In genomic region chr22:21014202-21015050, GRCh38 we compare ENCODE assay signal across 8 cellular contexts. TPM values are rescaled to one million over a fixed set of nuclear protein-coding genes. Genes with fewer than 3 reads are reported as not detected.
DNase-seq lines count a peak whose midpoint lies in the region; ATAC-seq, FAIRE-seq and TF ChIP-seq lines count a peak whose summit lies in the region.

No MANE protein-coding gene starts in this region.

- DNase-seq in A549 (ENCODE audit: low read depth in 1 of 2, low spot score in 1 of 2) (peak; percentile 70 to 74), NCI-H460 (ENCODE audit: extremely low read depth, low read depth) (peak; percentile 76), coronary artery (ENCODE audit: low spot score) (peak; percentile 91), left lobe of liver (ENCODE audit: low spot score) (peak; percentile 72)
- DNase-seq in activated CD4-positive, alpha-beta T cell treated with anti-CD3 and anti-CD28 coated beads, Interleukin-2, amount 10 ng/mL, durations not matched to agents 7 days and 5 days, result peak; percentile 82
- peak; percentile 86 for DNase-seq in stimulated activated CD4-positive, alpha-beta T cell treated with anti-CD3 and anti-CD28 coated beads, Interleukin-1b, Interleukin-23, amount 100 ng/mL, for 48 hours

- peaks cover 4% of the 10 kb centered on the region for H3K27me3 Mint-ChIP-seq in activated CD4-positive, alpha-beta T cell treated with anti-CD3 and anti-CD28 coated beads, Interleukin-2, amount 10 ng/mL, durations not matched to agents 7 days and 5 days

- TF ChIP-seq RAD21 in A549 (conservative IDR thresholded peaks at IDR 0.05 in 1 of 2, IDR thresholded peaks at IDR 0.05 in 1 of 2), result no peak

- peaks cover 18% of the 10 kb centered on the region for H3K4me1 ChIP-seq in A549

- POLR2A ChIA-PET in A549 (lab: Yijun Ruan, JAX), result interaction anchor here (0.6 to 2.6 kb wide), 2 partner anchors 8 to 12 kb away, joined by 3 to 8 read pairs; partner anchors contain the start of gene THAP7
- POLR2A ChIA-PET in activated CD4-positive, alpha-beta T cell treated with anti-CD3 and anti-CD28 coated beads, Interleukin-2, amount 10 ng/mL, durations not matched to agents 7 days and 5 days (lab: Charles Lee), result no interaction called here

- CTCF ChIA-PET in A549 (lab: Yijun Ruan, JAX), result interaction anchor here (0.9 to 1.4 kb wide), 3 partner anchors 70 to 90 kb away, joined by 3 to 4 read pairs (median 3); no protein-coding TSS in a partner anchor
- CTCF ChIA-PET in activated CD4-positive, alpha-beta T cell treated with anti-CD3 and anti-CD28 coated beads, Interleukin-2, amount 10 ng/mL, durations not matched to agents 7 days and 5 days (lab: Charles Lee), result interaction anchor here (1.2 kb wide), 1 partner anchor 13 kb away, joined by 3 read pairs; no protein-coding TSS in a partner anchor

- H3K27ac Mint-ChIP-seq in activated CD4-positive, alpha-beta T cell treated with anti-CD3 and anti-CD28 coated beads, Interleukin-2, amount 10 ng/mL, durations not matched to agents 7 days and 5 days, result peak overlapping the region; percentile 78

- ATAC-seq in A549, result peak; percentile 77 to 92
- peak; percentile 55 for ATAC-seq in GM18873 (IDR thresholded peaks at IDR 0.05; ENCODE audit: low FRiP score, unreplicated experiment)
- peak; percentile 88 for ATAC-seq in HG03354 (IDR thresholded peaks at IDR 0.05; ENCODE audit: poor library complexity, severe bottlenecking, unreplicated experiment)
- ATAC-seq in left lobe of liver, result peak; percentile 79

- no peak for TF ChIP-seq CTCF in A549 (IDR thresholded peaks at IDR 0.05)
- no peak for TF ChIP-seq CTCF in coronary artery (IDR thresholded peaks at IDR 0.05)

- H3K27ac ChIP-seq in A549, result peak overlapping the region; percentile 68 to 80
- peak overlapping the region; percentile 56 to 66 for H3K27ac ChIP-seq in coronary artery

- H3K9me3 Mint-ChIP-seq in activated CD4-positive, alpha-beta T cell treated with anti-CD3 and anti-CD28 coated beads, Interleukin-2, amount 10 ng/mL, durations not matched to agents 7 days and 5 days, result no peaks in the 10 kb centered on the region

- peaks cover 16% of the 10 kb centered on the region for H3K4me1 Mint-ChIP-seq in activated CD4-positive, alpha-beta T cell treated with anti-CD3 and anti-CD28 coated beads, Interleukin-2, amount 10 ng/mL, durations not matched to agents 7 days and 5 days

- peak overlapping the region; percentile 61 for H3K4me3 Mint-ChIP-seq in activated CD4-positive, alpha-beta T cell treated with anti-CD3 and anti-CD28 coated beads, Interleukin-2, amount 10 ng/mL, durations not matched to agents 7 days and 5 days

- TF ChIP-seq POLR2A in A549 (IDR thresholded peaks at IDR 0.05; ENCODE audit: low read length), result no peak; the same call in 1 of the 2 replicates

- no peaks in the 10 kb centered on the region for H3K9me3 ChIP-seq in A549

- H3K4me2 ChIP-seq in A549, result peak overlapping the region; percentile 98

- 7% methylated on average over 16 of the region's 44 CpGs for WGBS in A549 (ENCODE audit: missing lambda C conversion rate)

- peak overlapping the region; percentile 44 for H3K4me3 ChIP-seq in A549
- peak overlapping the region; percentile 66 for H3K4me3 ChIP-seq in coronary artery

- TF ChIP-seq EP300 in A549 (IDR thresholded peaks at IDR 0.05), result no peak

- no peak for FAIRE-seq in A549 (lab: Jason Lieb, UNC)

- no peaks in the 10 kb centered on the region for H3K36me3 Mint-ChIP-seq in activated CD4-positive, alpha-beta T cell treated with anti-CD3 and anti-CD28 coated beads, Interleukin-2, amount 10 ng/mL, durations not matched to agents 7 days and 5 days (ENCODE audit: low read depth)

TF ChIP-seq in A549, 52 proteins besides CTCF, POLR2A, EP300 and RAD21:
- TF ChIP-seq HDAC2 (IDR thresholded peaks at IDR 0.05) (no peak), HEYL (CRISPR knock-in tag; IDR thresholded peaks at IDR 0.05) (no peak)
- TF ChIP-seq, protein P1, sequence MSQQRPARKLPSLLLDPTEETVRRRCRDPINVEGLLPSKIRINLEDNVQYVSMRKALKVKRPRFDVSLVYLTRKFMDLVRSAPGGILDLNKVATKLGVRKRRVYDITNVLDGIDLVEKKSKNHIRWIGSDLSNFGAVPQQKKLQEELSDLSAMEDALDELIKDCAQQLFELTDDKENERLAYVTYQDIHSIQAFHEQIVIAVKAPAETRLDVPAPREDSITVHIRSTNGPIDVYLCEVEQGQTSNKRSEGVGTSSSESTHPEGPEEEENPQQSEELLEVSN (IDR thresholded peaks at IDR 0.05; ENCODE audit: borderline replicate concordance, low read depth), result peak; percentile 28; the same call in 1 of the 2 replicates
- TF ChIP-seq, protein P2, sequence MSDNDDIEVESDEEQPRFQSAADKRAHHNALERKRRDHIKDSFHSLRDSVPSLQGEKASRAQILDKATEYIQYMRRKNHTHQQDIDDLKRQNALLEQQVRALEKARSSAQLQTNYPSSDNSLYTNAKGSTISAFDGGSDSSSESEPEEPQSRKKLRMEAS (IDR thresholded peaks at IDR 0.05), result peak; percentile 43
TF ChIP-seq in A549: peak in this region for 2.

RNA-seq across cellular contexts. Expression of gene P2RX6, which starts 0.5 kb away (rescaled TPM):
- 0.62 and 0.67 TPM in 2 replicates for polyA plus RNA-seq in A549 (2011; rRNA removed)
- 0.62 and 0.82 TPM in 2 replicates for polyA plus RNA-seq in A549 (2012; cell fraction: cytosol; rRNA removed)
- 7.2 and 8.9 TPM in 2 replicates for polyA plus RNA-seq in A549 (2012; cell fraction: nucleus; rRNA removed)
- polyA plus RNA-seq in A549 (2017; fragmentation: RNase III; extraction: RNeasy Plus Mini Kit Qiagen cat#74134 plus additional on column Dnase treatment), result 0.92 to 1.6 TPM (median 1.1 TPM) in 3 replicates
- 0.15 and 0.45 TPM in 2 replicates for polyA minus RNA-seq in A549 (2011; rRNA and poly(A)+ RNA removed)
- 5.2 and 6.9 TPM in 2 replicates for total RNA-seq in NCI-H460 (2014; rRNA removed; shearing (Covaris generic))
- polyA plus RNA-seq in NCI-H460 (2014; cell fraction: nucleus; rRNA removed), result 70.8 and 77.5 TPM in 2 replicates
- total RNA-seq in activated CD4-positive, alpha-beta T cell treated with anti-CD3 and anti-CD28 coated beads, Interleukin-2, amount 10 ng/mL, durations not matched to agents 7 days and 5 days, result under 1 TPM; 0.27 TPM
- 0.28 TPM for total RNA-seq in left lobe of liver

RNA-seq across cellular contexts. Expression of gene THAP7, which starts 12.5 kb away (rescaled TPM):
- polyA plus RNA-seq in A549 (2011; rRNA removed) (15.5 and 15.9 TPM in 2 replicates), A549 (2017; fragmentation: RNase III; extraction: RNeasy Plus Mini Kit Qiagen cat#74134 plus additional on column Dnase treatment) (18.4 to 22.7 TPM (median 19.7 TPM) in 3 replicates)
- polyA plus RNA-seq in A549 (2012; cell fraction: cytosol; rRNA removed), result 29.7 and 39.2 TPM in 2 replicates
- polyA plus RNA-seq in A549 (2012; cell fraction: nucleus; rRNA removed), result 43.5 and 52.5 TPM in 2 replicates
- polyA minus RNA-seq in A549 (2011; rRNA and poly(A)+ RNA removed), result 15.1 and 16.7 TPM in 2 replicates
- total RNA-seq in NCI-H460 (2014; rRNA removed; shearing (Covaris generic)), result 21.3 and 28.0 TPM in 2 replicates
- 47.9 and 90.8 TPM in 2 replicates for polyA plus RNA-seq in NCI-H460 (2014; cell fraction: nucleus; rRNA removed)
- total RNA-seq in activated CD4-positive, alpha-beta T cell treated with anti-CD3 and anti-CD28 coated beads, Interleukin-2, amount 10 ng/mL, durations not matched to agents 7 days and 5 days, result 10 to 100 TPM; 29.1 to 29.8 TPM
- 16.9 TPM for total RNA-seq in left lobe of liver

RNA-seq across cellular contexts. Expression of gene SLC7A4, which starts 17.9 kb away (rescaled TPM):
- polyA plus RNA-seq in A549 (2011; rRNA removed), result not detected in 2 replicates
- not detected in 2 replicates for polyA plus RNA-seq in A549 (2012; cell fraction: cytosol; rRNA removed)
- not detected in 2 replicates for polyA plus RNA-seq in A549 (2012; cell fraction: nucleus; rRNA removed)
- not detected in 3 replicates for polyA plus RNA-seq in A549 (2017; fragmentation: RNase III; extraction: RNeasy Plus Mini Kit Qiagen cat#74134 plus additional on column Dnase treatment)
- polyA minus RNA-seq in A549 (2011; rRNA and poly(A)+ RNA removed), result not detected in 2 replicates
- total RNA-seq in NCI-H460 (2014; rRNA removed; shearing (Covaris generic)), result not detected in 2 replicates
- polyA plus RNA-seq in NCI-H460 (2014; cell fraction: nucleus; rRNA removed), result not detected in 2 replicates
- total RNA-seq in activated CD4-positive, alpha-beta T cell treated with anti-CD3 and anti-CD28 coated beads, Interleukin-2, amount 10 ng/mL, durations not matched to agents 7 days and 5 days, result under 1 TPM in 1 of 2 experiments, not detected in 1; 0.07 TPM
- 0.23 TPM for total RNA-seq in left lobe of liver

RNA-seq across cellular contexts. Expression of gene LRRC74B, which starts 31.3 kb away (rescaled TPM):
- polyA plus RNA-seq in A549 (2011; rRNA removed) (0.05 and 0.08 TPM in 2 replicates), A549 (2017; fragmentation: RNase III; extraction: RNeasy Plus Mini Kit Qiagen cat#74134 plus additional on column Dnase treatment) (0.04 to 0.10 TPM (median 0.05 TPM) in 3 replicates)
- polyA plus RNA-seq in A549 (2012; cell fraction: cytosol; rRNA removed), result 0.04 TPM in 1 of 2 replicates, not detected in the other
- polyA plus RNA-seq in A549 (2012; cell fraction: nucleus; rRNA removed), result 0.05 and 0.12 TPM in 2 replicates
- polyA minus RNA-seq in A549 (2011; rRNA and poly(A)+ RNA removed), result 0.29 TPM in 1 of 2 replicates, not detected in the other
- total RNA-seq in NCI-H460 (2014; rRNA removed; shearing (Covaris generic)), result not detected in 2 replicates
- polyA plus RNA-seq in NCI-H460 (2014; cell fraction: nucleus; rRNA removed), result 0.11 and 0.25 TPM in 2 replicates
- total RNA-seq in activated CD4-positive, alpha-beta T cell treated with anti-CD3 and anti-CD28 coated beads, Interleukin-2, amount 10 ng/mL, durations not matched to agents 7 days and 5 days, result not detected
- not detected for total RNA-seq in left lobe of liver

RNA-seq across cellular contexts. Expression of gene LZTR1, which starts 32.3 kb away (rescaled TPM):
- polyA plus RNA-seq in A549 (2011; rRNA removed) (14.1 and 14.4 TPM in 2 replicates), A549 (2017; fragmentation: RNase III; extraction: RNeasy Plus Mini Kit Qiagen cat#74134 plus additional on column Dnase treatment) (22.3 to 23.5 TPM (median 22.6 TPM) in 3 replicates)
- 19.7 and 23.3 TPM in 2 replicates for polyA plus RNA-seq in A549 (2012; cell fraction: cytosol; rRNA removed)
- polyA plus RNA-seq in A549 (2012; cell fraction: nucleus; rRNA removed), result 123 and 173 TPM in 2 replicates
- 22.8 and 27.5 TPM in 2 replicates for polyA minus RNA-seq in A549 (2011; rRNA and poly(A)+ RNA removed)
- 20.1 and 24.1 TPM in 2 replicates for total RNA-seq in NCI-H460 (2014; rRNA removed; shearing (Covaris generic))
- polyA plus RNA-seq in NCI-H460 (2014; cell fraction: nucleus; rRNA removed), result 115 and 169 TPM in 2 replicates
- 10 to 100 TPM; 62.0 to 66.4 TPM for total RNA-seq in activated CD4-positive, alpha-beta T cell treated with anti-CD3 and anti-CD28 coated beads, Interleukin-2, amount 10 ng/mL, durations not matched to agents 7 days and 5 days
- 36.7 TPM for total RNA-seq in left lobe of liver

Comparison
In these comparisons a context has a peak if more than half of its experiments do, and no peak if none do; other contexts are left out.
1. Peak in every context shown above with its lines: DNase-seq, ATAC-seq, H3K4me3 ChIP-seq and H3K27ac ChIP-seq.